ENCODE assay signal across 4 cellular contexts in the genomic region with DNA sequence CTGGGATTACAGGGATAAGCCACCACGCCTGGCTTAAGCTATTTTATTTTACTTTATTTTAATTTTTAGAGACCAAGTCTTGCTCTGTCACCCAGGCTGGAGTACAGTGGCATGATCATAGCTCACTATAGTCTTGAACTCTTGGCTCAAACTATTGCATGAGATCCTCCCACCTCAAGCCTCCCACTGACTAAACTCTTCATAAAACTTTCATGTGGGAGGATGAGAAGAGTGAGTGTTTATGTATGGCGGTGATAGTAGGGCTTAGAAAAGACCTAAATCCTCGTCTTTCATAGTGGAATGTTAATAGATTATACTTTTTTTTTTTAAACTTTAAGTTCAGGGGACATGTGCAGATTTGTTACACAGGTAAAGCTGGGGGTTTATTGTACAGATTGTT.
"Had no signal": no experiment of that assay in that cellular context is flagged by ENCODE, and none has a peak within 500 bp of the region (broad histone marks: within the 10 kb centered on the region; RNA-seq: fewer than 3 reads in every experiment).

No MANE protein-coding gene starts in this region.

- H3K4me3 ChIP-seq: K562 had no signal

- H3K27ac ChIP-seq: HL-60, KMS-11 had no signal

- ATAC-seq: HepG2, K562 had no signal
